ENCODE assay signal across 8 cellular contexts in genomic region chr1:156082111-156083091, GRCh38. TPM values are rescaled to one million over a fixed set of nuclear protein-coding genes. Genes with fewer than 3 reads are reported as not detected.
DNase-seq lines count a peak whose midpoint lies in the region; ATAC-seq and TF ChIP-seq lines count a peak whose summit lies in the region.

MEX3A (minus strand) TSS chr1:156082465; CDS start chr1:156081998, 467 bp downstream.

- POLR2A ChIA-PET in IMR-90 (lab: Charles Lee; ENCODE audit: unreplicated experiment) (no interaction called here), OCI-LY7 (lab: Charles Lee) (interaction anchor here (0.5 to 1.3 kb wide), 3 partner anchors 72 to 436 kb away, joined by 3 to 4 read pairs (median 3); no protein-coding TSS in a partner anchor)

- H4K5ac ChIP-seq in IMR-90 (ENCODE audit: low read depth, low read length), result peak within 1 kb of the TSS; percentile 78

- peaks cover 4% of the 10 kb centered on the region; the same call in 1 of the 2 replicates for H3K36me3 ChIP-seq in IMR-90 (ENCODE audit: control insufficient read depth, insufficient read depth, low read length)
- no peaks in the 10 kb centered on the region for H3K36me3 ChIP-seq in OCI-LY7 (ENCODE audit: insufficient read depth, low read length)
- no peaks in the 10 kb centered on the region for H3K36me3 ChIP-seq in esophagus squamous epithelium
- no peaks in the 10 kb centered on the region for H3K36me3 ChIP-seq in mucosa of rectum (ENCODE audit: control insufficient read depth in 2 of 2, insufficient read depth in 2 of 2, low read length in 2 of 2)
- no peaks in the 10 kb centered on the region for H3K36me3 ChIP-seq in stomach smooth muscle (ENCODE audit: control insufficient read depth in 2 of 2, insufficient read depth in 2 of 2, low read length in 2 of 2)

- H3K9ac ChIP-seq in IMR-90 (ENCODE audit: low read depth, low read length), result peak within 1 kb of the TSS; percentile 94
- peak within 1 kb of the TSS; percentile 47 to 57 for H3K9ac ChIP-seq in mucosa of rectum (ENCODE audit: low read depth in 1 of 2, low read length in 2 of 2)
- peak within 1 kb of the TSS; percentile 55 to 66 for H3K9ac ChIP-seq in stomach smooth muscle (ENCODE audit: low read length in 2 of 2)

- H3K79me1 ChIP-seq in IMR-90 (ENCODE audit: low read depth in 1 of 2, low read length in 2 of 2), result peaks cover 26 to 85% of the 10 kb centered on the region in 2 experiments

- peak within 1 kb of the TSS; percentile 43; the same call in 1 of the 2 replicates for H3K18ac ChIP-seq in IMR-90 (ENCODE audit: low read depth, low read length)

- H3K4me3 ChIP-seq in IMR-90 (ENCODE audit: insufficient read depth, low read depth, low read length) (peak within 1 kb of the TSS; percentile 71), OCI-LY7 (ENCODE audit: low read depth, low read length, poor library complexity, severe bottlenecking) (peak within 1 kb of the TSS; percentile 94), esophagus squamous epithelium (peak within 1 kb of the TSS; percentile 49 to 96 (median 82)), mucosa of rectum (ENCODE audit: low read length in 2 of 2) (peak within 1 kb of the TSS; percentile 74 to 79), stomach smooth muscle (ENCODE audit: low read length in 2 of 2) (peak within 1 kb of the TSS; percentile 85 to 90)

- CTCF ChIA-PET in IMR-90 (lab: Yijun Ruan, JAX), result interaction anchor here (1.5 kb wide), 1 partner anchor 142 kb away, joined by 7 read pairs; no protein-coding TSS in a partner anchor
- CTCF ChIA-PET in OCI-LY7 (lab: Charles Lee; ENCODE audit: unreplicated experiment), result no interaction called here

- peaks cover 10% of the 10 kb centered on the region for H3K4me1 Mint-ChIP-seq in activated T-cell treated with anti-CD3 and anti-CD28 coated beads, Interleukin-2, amount 50 U/mL, for 4 hours (ENCODE audit: low read depth)

- no peaks in the 10 kb centered on the region for H3K9me2 ChIP-seq in OCI-LY7 (ENCODE audit: insufficient read depth, low read length)

- in situ Hi-C loops in IMR-90 (cut with MboI; ENCODE audit: low sequenced_read_pairs), result no loop called here

- dilution Hi-C loops in IMR-90 (cut with HindIII; ENCODE audit: low sequenced_read_pairs, unreplicated experiment), result no loop called here

- 0% methylated on average over 3 of the region's 69 CpGs; no CpG with 5 or more reads in 1 of the 2 experiments for WGBS in IMR-90 (ENCODE audit: extremely low coverage in 2 of 2, insufficient read length in 1 of 2), 2 experiments
- 0 to 2% methylated on average over 2 to 15 of the region's 69 CpGs for WGBS in esophagus squamous epithelium, 2 donors

- H3K36me3 Mint-ChIP-seq in activated T-cell treated with anti-CD3 and anti-CD28 coated beads, Interleukin-2, amount 50 U/mL, for 4 hours (ENCODE audit: insufficient read depth), result no peaks in the 10 kb centered on the region

- peak within 1 kb of the TSS; percentile 94 for H3K23ac ChIP-seq in IMR-90 (ENCODE audit: low read depth, low read length)

- TF ChIP-seq RAD21 in IMR-90 (IDR thresholded peaks at IDR 0.05; ENCODE audit: low read length), result no peak

- H2BK20ac ChIP-seq in IMR-90 (ENCODE audit: low read depth, low read length), result no peak within 1 kb of the TSS

- H3K9me3 Mint-ChIP-seq in activated T-cell treated with anti-CD3 and anti-CD28 coated beads, Interleukin-2, amount 50 U/mL, for 4 hours, result no peaks in the 10 kb centered on the region

- H2BK120ac ChIP-seq in IMR-90 (ENCODE audit: low read depth, low read length), result peak within 1 kb of the TSS; percentile 70

- H3K4ac ChIP-seq in IMR-90 (ENCODE audit: low read depth, low read length), result peak within 1 kb of the TSS; percentile 91

- H3K4me3 Mint-ChIP-seq in activated T-cell treated with anti-CD3 and anti-CD28 coated beads, Interleukin-2, amount 50 U/mL, for 4 hours, result peak within 1 kb of the TSS; percentile 84

- ATAC-seq in IMR-90 (ENCODE audit: low read depth), result peak; percentile 67
- ATAC-seq in activated T-cell treated with anti-CD3 and anti-CD28 coated beads, Interleukin-2, amount 50 U/mL, for 4 hours, result peak; percentile 87 to 88
- ATAC-seq in GM21390 (IDR thresholded peaks at IDR 0.05; ENCODE audit: unreplicated experiment), result no peak

- H3K9me3 ChIP-seq in IMR-90 (ENCODE audit: control insufficient read depth, insufficient read depth, low read length) (no peaks in the 10 kb centered on the region), OCI-LY7 (ENCODE audit: low read length) (no peaks in the 10 kb centered on the region), esophagus squamous epithelium (no peaks in the 10 kb centered on the region), mucosa of rectum (ENCODE audit: control insufficient read depth in 2 of 2, low read length in 2 of 2) (no peaks in the 10 kb centered on the region), stomach smooth muscle (ENCODE audit: control insufficient read depth in 2 of 2, low read length in 2 of 2) (no peaks in the 10 kb centered on the region)

- intact Hi-C loops in IMR-90 (cut with micrococcal nuclease), result loop anchor here (1.0 kb wide), 1 partner anchor 28 kb away; the partner anchor contains the start of gene LAMTOR2
- intact Hi-C loops in OCI-LY7 (cut with micrococcal nuclease; ENCODE audit: unreplicated experiment), result no loop called here
- intact Hi-C loops in esophagus squamous epithelium (cut with DNase I), result no loop called here

- H3K4me1 ChIP-seq in IMR-90 (ENCODE audit: control insufficient read depth, insufficient read depth, low read length), result peaks cover 17% of the 10 kb centered on the region
- H3K4me1 ChIP-seq in OCI-LY7 (ENCODE audit: insufficient read depth, low read length, poor library complexity, severe bottlenecking), result peaks cover 26% of the 10 kb centered on the region
- peaks cover 7 to 38% (median 10%) of the 10 kb centered on the region in 3 donors for H3K4me1 ChIP-seq in esophagus squamous epithelium
- peaks cover 3 to 4% of the 10 kb centered on the region in 2 donors for H3K4me1 ChIP-seq in mucosa of rectum (ENCODE audit: control insufficient read depth in 2 of 2, insufficient read depth in 2 of 2, low read length in 2 of 2)
- peaks cover 21% of the 10 kb centered on the region for H3K4me1 ChIP-seq in stomach smooth muscle (ENCODE audit: control insufficient read depth, insufficient read depth, low read length)

- peaks cover 35% of the 10 kb centered on the region for H3K27me3 Mint-ChIP-seq in activated T-cell treated with anti-CD3 and anti-CD28 coated beads, Interleukin-2, amount 50 U/mL, for 4 hours (ENCODE audit: low read depth)

- BruUV-seq in IMR-90 (replicated peaks; lab: Mats Ljungman, UMichigan), result no TSS peak
- no TSS peak for BruUV-seq in OCI-LY7 (replicated peaks; lab: Mats Ljungman, UMichigan)

- peak within 1 kb of the TSS; percentile 87 for H4K91ac ChIP-seq in IMR-90 (ENCODE audit: insufficient read depth, low read depth, low read length)

- no peaks in the 10 kb centered on the region for H3K79me2 ChIP-seq in OCI-LY7 (ENCODE audit: insufficient read depth, low read depth, low read length)

- TF ChIP-seq POLR2A in IMR-90 (IDR thresholded peaks at IDR 0.05; ENCODE audit: low read depth, low read length), result no peak
- no peak for TF ChIP-seq POLR2A in esophagus squamous epithelium (IDR thresholded peaks at IDR 0.05)

- peak within 1 kb of the TSS; percentile 77 to 94 for H4K8ac ChIP-seq in IMR-90 (ENCODE audit: low read depth in 2 of 2, low read length in 2 of 2)

- peak within 1 kb of the TSS; percentile 57 for H2BK5ac ChIP-seq in IMR-90 (ENCODE audit: low read depth, low read length, poor library complexity, severe bottlenecking)

- H2AFZ ChIP-seq in IMR-90 (replicated peaks; ENCODE audit: low read length, poor library complexity) (peak within 1 kb of the TSS; percentile 97), OCI-LY7 (ENCODE audit: low read length) (peak within 1 kb of the TSS; percentile 94)

- H3K9me1 ChIP-seq in IMR-90 (ENCODE audit: insufficient read depth, low read length), result peaks cover 5% of the 10 kb centered on the region

- H2AK9ac ChIP-seq in IMR-90 (replicated peaks; ENCODE audit: low read depth, low read length, poor library complexity), result peak within 1 kb of the TSS; percentile 98

- H3K27me3 ChIP-seq in IMR-90 (ENCODE audit: control insufficient read depth, insufficient read depth, low read length) (no peaks in the 10 kb centered on the region), esophagus squamous epithelium (peaks cover 0 to 13% (median 0%) of the 10 kb centered on the region in 4 donors), mucosa of rectum (ENCODE audit: control insufficient read depth in 2 of 2, insufficient read depth in 2 of 2, low read length in 2 of 2) (no peaks in the 10 kb centered on the region), stomach smooth muscle (ENCODE audit: control insufficient read depth in 1 of 2, insufficient read depth in 2 of 2, low read length in 2 of 2) (no peaks in the 10 kb centered on the region)

- H3K4me2 ChIP-seq in IMR-90 (ENCODE audit: low read depth, low read length) (peak within 1 kb of the TSS; percentile 92), OCI-LY7 (ENCODE audit: low read length) (peak within 1 kb of the TSS; percentile 98)

- H4K20me1 ChIP-seq in IMR-90 (ENCODE audit: insufficient read depth, low read length) (peaks cover 18% of the 10 kb centered on the region), OCI-LY7 (ENCODE audit: insufficient read depth, low read length) (no peaks in the 10 kb centered on the region)

- peak within 1 kb of the TSS; percentile 82 for H3K56ac ChIP-seq in IMR-90 (ENCODE audit: extremely low read depth, insufficient read depth, low read length)

- peak within 1 kb of the TSS; percentile 96 for H2AK5ac ChIP-seq in IMR-90 (ENCODE audit: low read depth, low read length)

- peak within 1 kb of the TSS; percentile 91 for H3K14ac ChIP-seq in IMR-90 (replicated peaks; ENCODE audit: low read depth, low read length)

- peak; percentile 72 for DNase-seq in DMS79 (lab: John Stamatoyannopoulos, UW)
- peak; percentile 64 for DNase-seq in IMR-90
- peak; percentile 76 for DNase-seq in OCI-LY7 (ENCODE audit: low spot score)
- peak; percentile 53 for DNase-seq in activated T-cell treated with anti-CD3 and anti-CD28 coated beads, Interleukin-2, amount 50 U/mL, for 4 hours
- no peak for DNase-seq in esophagus squamous epithelium (lab: John Stamatoyannopoulos, UW)

- no peak within 1 kb of the TSS; the same call in 2 of the 3 replicates for H2BK15ac ChIP-seq in IMR-90 (ENCODE audit: low read depth, low read length)

- TF ChIP-seq CTCF in IMR-90 (conservative IDR thresholded peaks at IDR 0.05; ENCODE audit: low read depth, low read length) (no peak), OCI-LY7 (conservative IDR thresholded peaks at IDR 0.05; ENCODE audit: low read length) (no peak), esophagus squamous epithelium (IDR thresholded peaks at IDR 0.05) (no peak)

- peak within 1 kb of the TSS; percentile 91 for H3K27ac ChIP-seq in IMR-90 (ENCODE audit: insufficient read depth, low read length)
- no peak within 1 kb of the TSS for H3K27ac ChIP-seq in OCI-LY7 (ENCODE audit: low read depth, low read length, poor library complexity, severe bottlenecking)
- peak within 1 kb of the TSS; percentile 59 to 71 (median 66) for H3K27ac ChIP-seq in esophagus squamous epithelium
- H3K27ac ChIP-seq in mucosa of rectum (ENCODE audit: low read depth in 2 of 2, low read length in 2 of 2), result no peak within 1 kb of the TSS
- no peak within 1 kb of the TSS for H3K27ac ChIP-seq in stomach smooth muscle (ENCODE audit: low read length)

RNA-seq across cellular contexts. Expression of gene MEX3A, which starts in this region (rescaled TPM):
- 2.3 and 2.5 TPM in 2 replicates for total RNA-seq in IMR-90 (2012; rRNA removed)
- 9.0 and 11.6 TPM in 2 replicates for polyA plus RNA-seq in IMR-90 (2012; rRNA removed)
- polyA plus RNA-seq in IMR-90 (2012; cell fraction: cytosol; rRNA removed), result 4.0 and 8.8 TPM in 2 replicates
- polyA plus RNA-seq in IMR-90 (2012; cell fraction: nucleus; rRNA removed; ENCODE audit: low replicate concordance), result 14.6 and 16.6 TPM in 2 replicates
- total RNA-seq in OCI-LY7 (2014; rRNA removed; shearing (Covaris generic)), result 4.5 and 5.3 TPM in 2 replicates
- 5.3 and 5.5 TPM in 2 replicates for total RNA-seq in OCI-LY7 (2022)
- total RNA-seq in activated T-cell treated with anti-CD3 and anti-CD28 coated beads, Interleukin-2, amount 50 U/mL, for 4 hours, result under 1 TPM; 0.50 to 0.66 (median 0.57) TPM
- total RNA-seq in esophagus squamous epithelium, result 1 to 10 TPM in 1 of 4 donors, under 1 TPM in 3; 0.15 to 1.4 (median 0.65) TPM

Comparison
In these comparisons a context has a peak if more than half of its experiments do, and no peak if none do; other contexts are left out.
1. Peak in DNase-seq and ATAC-seq in activated T-cell treated with anti-CD3 and anti-CD28 coated beads, Interleukin-2, amount 50 U/mL, for 4 hours; RNA of the gene not detected or under 1 TPM.
2. H3K27ac ChIP-seq: peak in IMR-90 (single experiment) and esophagus squamous epithelium (4 of 4); none in OCI-LY7 (single experiment), mucosa of rectum (0 of 2) and stomach smooth muscle (single experiment).
3. Peak in every context shown above with its lines, with median percentiles within 50 percentile points of each other: H3K4me3 ChIP-seq and H3K9ac ChIP-seq.